19 cellular contexts compared by ENCODE assay signal in genomic region chr15:41872166-41872747, GRCh38.
"Had no signal": no experiment of that assay in that cellular context is flagged by ENCODE, and none has a peak within 500 bp of the region (broad histone marks: within the 10 kb centered on the region; RNA-seq: fewer than 3 reads in every experiment).

No MANE protein-coding gene starts in this region.

- H3K27me3 ChIP-seq: gastroesophageal sphincter, heart left ventricle, left lung, right atrium auricular region, tibial artery had no signal

- H3K36me3 Mint-ChIP-seq: activated naive CD8-positive, alpha-beta T cell treated with anti-CD3 and anti-CD28 coated beads for 36 hours had no signal

- H3K4me3 ChIP-seq: gastroesophageal sphincter, heart left ventricle, left lung, prostate gland, right atrium auricular region, tibial artery had no signal

- H3K9me3 ChIP-seq: gastroesophageal sphincter, heart left ventricle, left lung, prostate gland, right atrium auricular region, tibial artery had no signal

- ATAC-seq: gastroesophageal sphincter; left lung; stimulated activated naive CD8-positive, alpha-beta T cell treated with anti-CD3 and anti-CD28 coated beads, Interleukin-15, Interleukin-2, amounts not matched to agents 100 U/mL and 50 U/mL, for 24 hours had no signal

- H3K9me3 Mint-ChIP-seq: activated CD4-positive, alpha-beta T cell treated with anti-CD3 and anti-CD28 coated beads, Interleukin-2, amount 10 ng/mL, durations not matched to agents 7 days and 5 days; activated naive CD8-positive, alpha-beta T cell treated with anti-CD3 and anti-CD28 coated beads for 36 hours; endodermal cell had no signal

- H3K27ac ChIP-seq: gastroesophageal sphincter, heart left ventricle, left lung, prostate gland, right atrium auricular region, tibial artery had no signal

- H3K36me3 ChIP-seq: gastroesophageal sphincter, heart left ventricle, left lung, prostate gland, right atrium auricular region, tibial artery had no signal

- H3K27me3 Mint-ChIP-seq: activated CD4-positive, alpha-beta T cell treated with anti-CD3 and anti-CD28 coated beads, Interleukin-2, amount 10 ng/mL, durations not matched to agents 7 days and 5 days; activated naive CD8-positive, alpha-beta T cell treated with anti-CD3 and anti-CD28 coated beads for 36 hours had no signal

- FAIRE-seq: urothelium cell line had no signal

- H3K27ac Mint-ChIP-seq: activated naive CD8-positive, alpha-beta T cell treated with anti-CD3 and anti-CD28 coated beads for 36 hours; endodermal cell had no signal

- DNase-seq: activated CD4-positive, alpha-beta T cell treated with anti-CD3 and anti-CD28 coated beads, Interleukin-2, amount 10 ng/mL, durations not matched to agents 7 days and 5 days; activated CD4-positive, CD25-positive, alpha-beta regulatory T cell; activated naive CD4-positive, alpha-beta T cell; activated naive CD8-positive, alpha-beta T cell treated with anti-CD3 and anti-CD28 coated beads for 36 hours; activated T-cell treated with anti-CD3 and anti-CD28 coated beads for 4 hours; amygdala; endodermal cell; heart left ventricle; left lung; midbrain; stimulated activated CD4-positive, alpha-beta T cell treated with anti-CD3 and anti-CD28 coated beads, Interleukin-2, amount 100 ng/mL, for 24 hours; stimulated activated naive CD8-positive, alpha-beta T cell treated with anti-CD3 and anti-CD28 coated beads, Interleukin-15, Interleukin-2, amounts not matched to agents 100 U/mL and 50 U/mL, for 24 hours; substantia nigra; SW 1271; tibial artery had no signal

- H3K4me3 Mint-ChIP-seq: activated CD4-positive, alpha-beta T cell treated with anti-CD3 and anti-CD28 coated beads, Interleukin-2, amount 10 ng/mL, durations not matched to agents 7 days and 5 days; activated naive CD8-positive, alpha-beta T cell treated with anti-CD3 and anti-CD28 coated beads for 36 hours; endodermal cell had no signal

- H3K4me1 ChIP-seq: gastroesophageal sphincter, left lung, prostate gland, right atrium auricular region, tibial artery had no signal
